In the genomic region with DNA sequence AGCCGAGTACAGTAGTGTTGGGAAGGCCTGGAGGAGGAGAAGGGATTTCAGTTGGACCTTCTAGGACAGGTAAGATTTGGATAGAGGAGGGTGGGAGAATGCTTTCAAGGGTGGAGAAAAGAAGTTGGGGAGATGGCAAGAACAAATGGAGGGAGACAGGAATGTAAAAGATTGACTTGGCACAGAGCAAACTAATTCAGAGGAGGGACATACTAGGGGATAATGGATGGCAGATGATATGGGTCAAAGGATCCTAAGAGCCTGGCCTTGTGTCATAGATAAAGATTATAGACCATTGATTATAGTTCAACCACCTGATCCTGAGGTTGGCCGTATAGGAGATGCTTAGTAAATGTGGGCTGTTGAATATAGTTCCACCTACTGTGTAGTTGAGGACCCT, we compare ENCODE assay signal across 1 cellular context.
TF ChIP-seq lines count a peak whose summit lies in the region.

No MANE protein-coding gene starts in this region.

TF ChIP-seq in PFSK-1, 5 proteins besides CTCF, POLR2A, EP300 and RAD21:
- TF ChIP-seq, protein P1, sequence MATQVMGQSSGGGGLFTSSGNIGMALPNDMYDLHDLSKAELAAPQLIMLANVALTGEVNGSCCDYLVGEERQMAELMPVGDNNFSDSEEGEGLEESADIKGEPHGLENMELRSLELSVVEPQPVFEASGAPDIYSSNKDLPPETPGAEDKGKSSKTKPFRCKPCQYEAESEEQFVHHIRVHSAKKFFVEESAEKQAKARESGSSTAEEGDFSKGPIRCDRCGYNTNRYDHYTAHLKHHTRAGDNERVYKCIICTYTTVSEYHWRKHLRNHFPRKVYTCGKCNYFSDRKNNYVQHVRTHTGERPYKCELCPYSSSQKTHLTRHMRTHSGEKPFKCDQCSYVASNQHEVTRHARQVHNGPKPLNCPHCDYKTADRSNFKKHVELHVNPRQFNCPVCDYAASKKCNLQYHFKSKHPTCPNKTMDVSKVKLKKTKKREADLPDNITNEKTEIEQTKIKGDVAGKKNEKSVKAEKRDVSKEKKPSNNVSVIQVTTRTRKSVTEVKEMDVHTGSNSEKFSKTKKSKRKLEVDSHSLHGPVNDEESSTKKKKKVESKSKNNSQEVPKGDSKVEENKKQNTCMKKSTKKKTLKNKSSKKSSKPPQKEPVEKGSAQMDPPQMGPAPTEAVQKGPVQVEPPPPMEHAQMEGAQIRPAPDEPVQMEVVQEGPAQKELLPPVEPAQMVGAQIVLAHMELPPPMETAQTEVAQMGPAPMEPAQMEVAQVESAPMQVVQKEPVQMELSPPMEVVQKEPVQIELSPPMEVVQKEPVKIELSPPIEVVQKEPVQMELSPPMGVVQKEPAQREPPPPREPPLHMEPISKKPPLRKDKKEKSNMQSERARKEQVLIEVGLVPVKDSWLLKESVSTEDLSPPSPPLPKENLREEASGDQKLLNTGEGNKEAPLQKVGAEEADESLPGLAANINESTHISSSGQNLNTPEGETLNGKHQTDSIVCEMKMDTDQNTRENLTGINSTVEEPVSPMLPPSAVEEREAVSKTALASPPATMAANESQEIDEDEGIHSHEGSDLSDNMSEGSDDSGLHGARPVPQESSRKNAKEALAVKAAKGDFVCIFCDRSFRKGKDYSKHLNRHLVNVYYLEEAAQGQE (IDR thresholded peaks at IDR 0.05; ENCODE audit: insufficient read depth in 1 of 2, low read depth in 2 of 2, low read length in 2 of 2) = no peak
- TF ChIP-seq TAF1 (IDR thresholded peaks at IDR 0.05; ENCODE audit: borderline replicate concordance, insufficient read depth, low read length) = no peak
- no peak for TF ChIP-seq SIN3A (IDR thresholded peaks at IDR 0.05; ENCODE audit: borderline replicate concordance, insufficient read depth, low read length)
- TF ChIP-seq POLR2AphosphoS5 (IDR thresholded peaks at IDR 0.05; ENCODE audit: low read depth, low read length) = 0 out of 2 replicates have a peak, but pooled peaks have one; percentile 42
- no peak for TF ChIP-seq FOXP2 (optimal IDR thresholded peaks at IDR 0.05; ENCODE audit: borderline replicate concordance, extremely low read depth, extremely low read length, insufficient read depth)
